In the genomic region with DNA sequence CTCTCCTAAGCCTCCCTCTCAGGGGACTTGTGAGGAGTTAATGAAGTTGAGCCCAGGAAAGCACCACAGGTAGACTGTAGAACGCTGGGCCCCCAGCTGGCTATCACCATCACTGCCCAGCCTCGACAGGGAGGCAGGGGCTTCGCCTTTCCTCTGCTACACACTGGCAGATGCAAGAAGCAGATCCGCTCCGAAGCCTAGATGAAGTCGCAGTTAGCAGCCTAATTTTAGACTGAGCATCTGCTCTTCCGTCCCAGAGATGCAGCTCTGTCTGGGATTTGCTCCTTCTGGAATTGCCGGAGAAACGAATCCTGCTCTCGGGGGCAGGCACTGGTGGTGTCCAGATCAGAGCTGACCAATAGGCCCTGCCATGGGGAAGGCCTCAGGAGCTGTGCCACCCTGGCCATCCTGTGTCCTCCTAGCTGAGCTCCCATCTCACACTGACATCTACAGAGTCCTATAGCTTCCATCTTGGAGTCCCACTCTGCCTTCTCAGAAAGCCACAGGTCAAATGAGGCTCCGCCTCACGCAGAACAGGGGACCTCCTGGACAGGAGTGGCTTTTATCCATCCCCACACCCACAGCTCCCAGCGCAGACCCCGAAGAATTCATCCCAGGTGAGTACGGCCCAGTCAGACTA, we compare ENCODE assay signal across 17 cellular contexts.
DNase-seq lines count a peak whose midpoint lies in the region; ATAC-seq and TF ChIP-seq lines count a peak whose summit lies in the region.
"Had no signal": no experiment of that assay in that cellular context is flagged by ENCODE, and none has a peak within 500 bp of the region (broad histone marks: within the 10 kb centered on the region; RNA-seq: fewer than 3 reads in every experiment).

No MANE protein-coding gene starts in this region.

- H3F3A ChIP-seq in PC-3 (ENCODE audit: low read length, unreplicated experiment) = no peaks in the 10 kb centered on the region

- H3K9ac ChIP-seq in PC-3 (ENCODE audit: low read length) = no peak overlapping the region

- H3K4me1 Mint-ChIP-seq in T-helper 2 cell treated with Interferon-gamma antibody and Interleukin-4, amounts not matched to agents 5 μg/mL and 100 μg/mL, for 36 hours (ENCODE audit: low read depth) = peaks cover 82% of the 10 kb centered on the region
- H3K4me1 Mint-ChIP-seq in dendritic cell treated with granulocyte-macrophage colony-stimulating factor and Interleukin-4, amounts not matched to agents 40 ng/mL and 50 ng/mL, for 4 days (ENCODE audit: low read depth) = peaks cover 97% of the 10 kb centered on the region

- H2AFZ ChIP-seq in PC-3 (ENCODE audit: low read length) (no peak overlapping the region), osteoblast (ENCODE audit: low read length) (no peak overlapping the region)

- no peak for ATAC-seq in PC-3

- no TSS peak for BruUV-seq in PC-3 (replicated peaks; lab: Mats Ljungman, UMichigan)

- H3K27ac ChIP-seq in PC-3 (ENCODE audit: low read length) (peak overlapping the region; percentile 66), osteoblast (ENCODE audit: low read depth, low read length) (peak overlapping the region; percentile 37)
- H3K27ac ChIP-seq: epithelial cell of prostate, transverse colon, VCaP had no signal

- peak overlapping the region; percentile 89 for H3K27ac Mint-ChIP-seq in T-helper 2 cell treated with Interferon-gamma antibody and Interleukin-4, amounts not matched to agents 5 μg/mL and 100 μg/mL, for 36 hours
- H3K27ac Mint-ChIP-seq in dendritic cell treated with granulocyte-macrophage colony-stimulating factor and Interleukin-4, amounts not matched to agents 40 ng/mL and 50 ng/mL, for 4 days = peak overlapping the region; percentile 74

- no peaks in the 10 kb centered on the region for H3K27me3 Mint-ChIP-seq in T-helper 2 cell treated with Interferon-gamma antibody and Interleukin-4, amounts not matched to agents 5 μg/mL and 100 μg/mL, for 36 hours (ENCODE audit: low read depth)
- H3K27me3 Mint-ChIP-seq in dendritic cell treated with granulocyte-macrophage colony-stimulating factor and Interleukin-4, amounts not matched to agents 40 ng/mL and 50 ng/mL, for 4 days = peaks cover 23% of the 10 kb centered on the region

- no peaks in the 10 kb centered on the region for H3K9me2 ChIP-seq in PC-3 (replicated peaks; ENCODE audit: low read length)

- H4K20me1 ChIP-seq in PC-3 (ENCODE audit: low read length) = no peaks in the 10 kb centered on the region
- no peaks in the 10 kb centered on the region for H4K20me1 ChIP-seq in osteoblast (ENCODE audit: insufficient read depth, low read length)

- H3K4me1 ChIP-seq in PC-3 (ENCODE audit: insufficient read depth, low read length) = peaks cover 62% of the 10 kb centered on the region
- H3K4me1 ChIP-seq in osteoblast (ENCODE audit: insufficient read depth, low read length) = peaks cover 45% of the 10 kb centered on the region

- intact Hi-C loops in PC-3 (cut with micrococcal nuclease) = loop anchor here (2.0 kb wide), 1 partner anchor 112 kb away; no protein-coding TSS in a partner anchor
- intact Hi-C loops in dendritic cell treated with granulocyte-macrophage colony-stimulating factor and Interleukin-4, amounts not matched to agents 40 ng/mL and 50 ng/mL, for 4 days (cut with micrococcal nuclease) = no loop called here

- no peaks in the 10 kb centered on the region for H3K36me3 Mint-ChIP-seq in T-helper 2 cell treated with Interferon-gamma antibody and Interleukin-4, amounts not matched to agents 5 μg/mL and 100 μg/mL, for 36 hours (ENCODE audit: low read depth)
- no peaks in the 10 kb centered on the region for H3K36me3 Mint-ChIP-seq in dendritic cell treated with granulocyte-macrophage colony-stimulating factor and Interleukin-4, amounts not matched to agents 40 ng/mL and 50 ng/mL, for 4 days (ENCODE audit: low read depth)

- no peak for DNase-seq in T-helper 2 cell treated with Interferon-gamma antibody and Interleukin-4, amounts not matched to agents 5 μg/mL and 100 μg/mL, for 36 hours (ENCODE audit: low spot score)
- DNase-seq in T-helper 2 cell = no peak
- no peak for DNase-seq in PC-3
- DNase-seq in osteoblast (ENCODE audit: insufficient read length, low spot score, missing footprints) = no peak
- no peak for DNase-seq in HK-2 (ENCODE audit: unreplicated experiment)
- no peak for DNase-seq in GM19238 (ENCODE audit: insufficient read length, low spot score)
- DNase-seq in OCI-M1 (lab: John Stamatoyannopoulos, UW) = no peak
- DNase-seq: Kasumi-1, left cardiac atrium, NCI-H187, NCI-H774, SHP77 treated with DMSO at 0.1 percent for 48 hours, transverse colon had no signal

- H3K9me3 ChIP-seq in PC-3 (ENCODE audit: low read length) (no peaks in the 10 kb centered on the region), osteoblast (ENCODE audit: low read depth, low read length) (no peaks in the 10 kb centered on the region)
- H3K9me3 ChIP-seq: transverse colon had no signal

- no peak for TF ChIP-seq CTCF in PC-3 (conservative IDR thresholded peaks at IDR 0.05; ENCODE audit: low read depth, low read length)
- TF ChIP-seq CTCF in osteoblast (IDR thresholded peaks at IDR 0.05; ENCODE audit: extremely low read depth, low read depth, low read length) = no peak

- H3K27me3 ChIP-seq in PC-3 (ENCODE audit: low read length) (no peaks in the 10 kb centered on the region), osteoblast (ENCODE audit: insufficient read depth, low read length) (no peaks in the 10 kb centered on the region)
- H3K27me3 ChIP-seq: transverse colon had no signal

- H3K4me3 Mint-ChIP-seq in T-helper 2 cell treated with Interferon-gamma antibody and Interleukin-4, amounts not matched to agents 5 μg/mL and 100 μg/mL, for 36 hours = no peak overlapping the region
- no peak overlapping the region for H3K4me3 Mint-ChIP-seq in dendritic cell treated with granulocyte-macrophage colony-stimulating factor and Interleukin-4, amounts not matched to agents 40 ng/mL and 50 ng/mL, for 4 days

- H3K9me3 Mint-ChIP-seq in T-helper 2 cell treated with Interferon-gamma antibody and Interleukin-4, amounts not matched to agents 5 μg/mL and 100 μg/mL, for 36 hours = no peaks in the 10 kb centered on the region
- no peaks in the 10 kb centered on the region for H3K9me3 Mint-ChIP-seq in dendritic cell treated with granulocyte-macrophage colony-stimulating factor and Interleukin-4, amounts not matched to agents 40 ng/mL and 50 ng/mL, for 4 days

- POLR2A ChIA-PET in PC-3 (lab: Charles Lee; ENCODE audit: unreplicated experiment) = interaction anchor here (0.5 kb wide), 1 partner anchor 29 kb away, joined by 11 read pairs; no protein-coding TSS in a partner anchor

- H3K36me3 ChIP-seq in PC-3 (ENCODE audit: low read depth, low read length) = no peaks in the 10 kb centered on the region
- no peaks in the 10 kb centered on the region for H3K36me3 ChIP-seq in osteoblast (ENCODE audit: insufficient read depth, low read length)
- H3K36me3 ChIP-seq: transverse colon had no signal

- CTCF ChIA-PET in PC-3 (lab: Charles Lee) = no interaction called here

- H3K79me2 ChIP-seq in PC-3 (ENCODE audit: low read length) (no peaks in the 10 kb centered on the region), osteoblast (ENCODE audit: insufficient read depth, low read length) (no peaks in the 10 kb centered on the region)

- no peak overlapping the region for H3K4me3 ChIP-seq in PC-3 (ENCODE audit: low read length)
- no peak overlapping the region for H3K4me3 ChIP-seq in osteoblast (ENCODE audit: insufficient read depth, low read length)
- H3K4me3 ChIP-seq: skin epidermis, transverse colon had no signal

- H3K4me2 ChIP-seq in PC-3 (ENCODE audit: low read length) = peak overlapping the region; percentile 32
- no peak overlapping the region for H3K4me2 ChIP-seq in osteoblast (ENCODE audit: insufficient read depth, low read length)
